ENCODE assay signal across 12 cellular contexts in genomic region chr2:166372046-166372445, GRCh38. TPM values are rescaled to one million over a fixed set of nuclear protein-coding genes. Genes with fewer than 3 reads are reported as not detected.
DNase-seq lines count a peak whose midpoint lies in the region; ATAC-seq lines count a peak whose summit lies in the region.
"Had no signal": no experiment of that assay in that cellular context is flagged by ENCODE, and none has a peak within 500 bp of the region (broad histone marks: within the 10 kb centered on the region; RNA-seq: fewer than 3 reads in every experiment).

No MANE protein-coding gene starts in this region.

- no peak overlapping the region for H3K27ac Mint-ChIP-seq in activated CD8-positive, alpha-beta memory T cell treated with anti-CD3 and anti-CD28 coated beads, Interleukin-2, amount 10 ng/mL, durations not matched to agents 7 days and 5 days
- H3K27ac Mint-ChIP-seq: T-helper 1 cell treated with Interleukin-12 subunit alpha and Interleukin-12 subunit beta and Interleukin-4 antibody, amounts not matched to agents 30 μg/mL and 1 μg/mL, for 36 hours had no signal

- no peak for ATAC-seq in activated CD8-positive, alpha-beta memory T cell treated with anti-CD3 and anti-CD28 coated beads, Interleukin-2, amount 10 ng/mL, durations not matched to agents 7 days and 5 days
- ATAC-seq in HG02623 (IDR thresholded peaks at IDR 0.05; ENCODE audit: unreplicated experiment) = no peak
- no peak for ATAC-seq in HG03469 (IDR thresholded peaks at IDR 0.05; ENCODE audit: unreplicated experiment)

- H3K4me1 Mint-ChIP-seq in activated CD8-positive, alpha-beta memory T cell treated with anti-CD3 and anti-CD28 coated beads, Interleukin-2, amount 10 ng/mL, durations not matched to agents 7 days and 5 days = peaks cover 11% of the 10 kb centered on the region

- peaks cover 26% of the 10 kb centered on the region for H3K27me3 Mint-ChIP-seq in activated CD8-positive, alpha-beta memory T cell treated with anti-CD3 and anti-CD28 coated beads, Interleukin-2, amount 10 ng/mL, durations not matched to agents 7 days and 5 days

- CTCF ChIA-PET in activated CD8-positive, alpha-beta memory T cell treated with anti-CD3 and anti-CD28 coated beads, Interleukin-2, amount 10 ng/mL, durations not matched to agents 7 days and 5 days (lab: Charles Lee) = no interaction called here

- H3K9me3 Mint-ChIP-seq in activated CD8-positive, alpha-beta memory T cell treated with anti-CD3 and anti-CD28 coated beads, Interleukin-2, amount 10 ng/mL, durations not matched to agents 7 days and 5 days (ENCODE audit: low read depth) = no peaks in the 10 kb centered on the region
- H3K9me3 Mint-ChIP-seq: T-helper 1 cell treated with Interleukin-12 subunit alpha and Interleukin-12 subunit beta and Interleukin-4 antibody, amounts not matched to agents 30 μg/mL and 1 μg/mL, for 36 hours had no signal

- H3K4me3 Mint-ChIP-seq in activated CD8-positive, alpha-beta memory T cell treated with anti-CD3 and anti-CD28 coated beads, Interleukin-2, amount 10 ng/mL, durations not matched to agents 7 days and 5 days = no peak overlapping the region
- H3K4me3 Mint-ChIP-seq: T-helper 1 cell treated with Interleukin-12 subunit alpha and Interleukin-12 subunit beta and Interleukin-4 antibody, amounts not matched to agents 30 μg/mL and 1 μg/mL, for 36 hours had no signal

- DNase-seq in AG08396 (ENCODE audit: low spot score) (peak; percentile 49), HS-27A (ENCODE audit: low read depth) (peak; percentile 57), amniotic epithelial cell (ENCODE audit: low read depth) (peak; percentile 15), iris pigment epithelial cell (ENCODE audit: low read depth) (peak; percentile 74), nucleus accumbens (lab: John Stamatoyannopoulos, UW) (no peak)
- no peak for DNase-seq in activated CD8-positive, alpha-beta memory T cell treated with anti-CD3 and anti-CD28 coated beads, Interleukin-2, amount 10 ng/mL, durations not matched to agents 7 days and 5 days
- DNase-seq: Kasumi-1, NCI-H1417, NCI-H2081 had no signal

- H3K36me3 Mint-ChIP-seq in activated CD8-positive, alpha-beta memory T cell treated with anti-CD3 and anti-CD28 coated beads, Interleukin-2, amount 10 ng/mL, durations not matched to agents 7 days and 5 days = no peaks in the 10 kb centered on the region

RNA-seq across cellular contexts. Expression of gene SCN9A, which starts 3.7 kb away (rescaled TPM):
- not detected for total RNA-seq in activated CD8-positive, alpha-beta memory T cell treated with anti-CD3 and anti-CD28 coated beads, Interleukin-2, amount 10 ng/mL, durations not matched to agents 7 days and 5 days

Comparison
In these comparisons a context has a peak if more than half of its experiments do, and no peak if none do; other contexts are left out.
1. DNase-seq: peak in AG08396 (single experiment), HS-27A (single experiment), amniotic epithelial cell (single experiment) and iris pigment epithelial cell (single experiment); none in activated CD8-positive, alpha-beta memory T cell treated with anti-CD3 and anti-CD28 coated beads, Interleukin-2, amount 10 ng/mL, durations not matched to agents 7 days and 5 days (single experiment) and nucleus accumbens (0 of 56).